Comparison of ENCODE assay signal across 31 cellular contexts in genomic region chr12:51202650-51203198, GRCh38. TPM values are rescaled to one million over a fixed set of nuclear protein-coding genes. Genes with fewer than 3 reads are reported as not detected.
A peak's percentile ranks its signal among the peaks of the same experiment; 100 is the strongest.
DNase-seq lines count a peak whose midpoint lies in the region; ATAC-seq, FAIRE-seq and TF ChIP-seq lines count a peak whose summit lies in the region.
"Had no signal": no experiment of that assay in that cellular context is flagged by ENCODE, and none has a peak within 500 bp of the region (broad histone marks: within the 10 kb centered on the region; RNA-seq: fewer than 3 reads in every experiment).

No MANE protein-coding gene starts in this region.

- no peaks in the 10 kb centered on the region for H3K79me2 ChIP-seq in K562 (ENCODE audit: control insufficient read depth, insufficient read depth, low read length)

- in situ Hi-C loops in K562 (cut with MboI): no loop called here

- no TSS peak for BruUV-seq in K562 (replicated peaks; lab: Mats Ljungman, UMichigan)

- TF ChIP-seq POLR2A in K562 (conservative IDR thresholded peaks at IDR 0.05): no peak

- peak; percentile 15 for FAIRE-seq in K562 (lab: Jason Lieb, UNC)
- FAIRE-seq: GM12891, H54, keratinocyte had no signal

- H3K27me3 Mint-ChIP-seq in activated CD8-positive, alpha-beta T cell treated with anti-CD3 and anti-CD28 coated beads for 36 hours: no peaks in the 10 kb centered on the region
- no peaks in the 10 kb centered on the region for H3K27me3 Mint-ChIP-seq in activated CD8-positive, alpha-beta T cell treated with anti-CD3 and anti-CD28 coated beads, Interleukin-2, amount 10 ng/mL, durations not matched to agents 7 days and 5 days (ENCODE audit: low read depth)
- H3K27me3 Mint-ChIP-seq in CD4-positive, alpha-beta memory T cell: no peaks in the 10 kb centered on the region
- no peaks in the 10 kb centered on the region for H3K27me3 Mint-ChIP-seq in T-cell
- H3K27me3 Mint-ChIP-seq: B cell, progenitor cell of endocrine pancreas had no signal

- peaks cover 5% of the 10 kb centered on the region for H3K4me1 Mint-ChIP-seq in activated CD8-positive, alpha-beta T cell treated with anti-CD3 and anti-CD28 coated beads for 36 hours (ENCODE audit: low read depth)
- no peaks in the 10 kb centered on the region for H3K4me1 Mint-ChIP-seq in activated CD8-positive, alpha-beta T cell treated with anti-CD3 and anti-CD28 coated beads, Interleukin-2, amount 10 ng/mL, durations not matched to agents 7 days and 5 days (ENCODE audit: low read depth)
- peaks cover 10 to 36% (median 17%) of the 10 kb centered on the region in 4 donors for H3K4me1 Mint-ChIP-seq in CD4-positive, alpha-beta memory T cell
- H3K4me1 Mint-ChIP-seq in T-cell: peaks cover 7 to 23% (median 13%) of the 10 kb centered on the region in 3 donors
- H3K4me1 Mint-ChIP-seq: B cell had no signal

- no peak overlapping the region for H3K4me2 ChIP-seq in K562 (ENCODE audit: insufficient read depth, low read length)

- peak overlapping the region; percentile 21 for H3K27ac Mint-ChIP-seq in activated CD8-positive, alpha-beta T cell treated with anti-CD3 and anti-CD28 coated beads for 36 hours
- no peak overlapping the region for H3K27ac Mint-ChIP-seq in activated CD8-positive, alpha-beta T cell treated with anti-CD3 and anti-CD28 coated beads, Interleukin-2, amount 10 ng/mL, durations not matched to agents 7 days and 5 days
- peak overlapping the region; percentile 9 to 91 (median 83) for H3K27ac Mint-ChIP-seq in CD4-positive, alpha-beta memory T cell
- H3K27ac Mint-ChIP-seq in T-cell: peak overlapping the region; percentile 56 to 89

- H4K20me1 ChIP-seq in K562 (replicated peaks; ENCODE audit: control insufficient read depth, insufficient read depth, low read length): no peaks in the 10 kb centered on the region

- TF ChIP-seq RAD21 in K562 (CRISPR knock-in tag; conservative IDR thresholded peaks at IDR 0.05 in 1 of 2, IDR thresholded peaks at IDR 0.05 in 1 of 2): no peak

- H3K4me3 Mint-ChIP-seq in activated CD8-positive, alpha-beta T cell treated with anti-CD3 and anti-CD28 coated beads for 36 hours: no peak overlapping the region
- H3K4me3 Mint-ChIP-seq in activated CD8-positive, alpha-beta T cell treated with anti-CD3 and anti-CD28 coated beads, Interleukin-2, amount 10 ng/mL, durations not matched to agents 7 days and 5 days: no peak overlapping the region
- peak overlapping the region in 6 of 8 donors; percentile 12 to 36 (median 26) for H3K4me3 Mint-ChIP-seq in CD4-positive, alpha-beta memory T cell
- peak overlapping the region in 1 of 3 donors; percentile 17 for H3K4me3 Mint-ChIP-seq in T-cell
- H3K4me3 Mint-ChIP-seq: B cell had no signal

- H3K27me3 ChIP-seq in CD4-positive, alpha-beta memory T cell (ENCODE audit: insufficient read depth, low read length): no peaks in the 10 kb centered on the region
- H3K27me3 ChIP-seq in K562 (ENCODE audit: control insufficient read depth in 2 of 2, insufficient read depth in 2 of 2, low read length in 2 of 2): no peaks in the 10 kb centered on the region
- H3K27me3 ChIP-seq: brain microvascular endothelial cell, dorsolateral prefrontal cortex, esophagus squamous epithelium, foreskin keratinocyte, heart left ventricle, right lobe of liver, spleen, tibial artery, vagina had no signal

- H3K4me1 ChIP-seq in CD4-positive, alpha-beta memory T cell (ENCODE audit: insufficient read depth, low read length): peaks cover 28% of the 10 kb centered on the region
- peaks cover 0 to 14% of the 10 kb centered on the region in 2 experiments; a peak in 2 of 5 replicates for H3K4me1 ChIP-seq in K562 (replicated peaks in 1 of 2; ENCODE audit: control insufficient read depth in 2 of 2, insufficient read depth in 2 of 2, low read length in 2 of 2)
- H3K4me1 ChIP-seq: esophagus squamous epithelium, foreskin keratinocyte, heart left ventricle, right lobe of liver, spleen, tibial artery, vagina had no signal

- CTCF ChIA-PET in activated CD8-positive, alpha-beta T cell treated with anti-CD3 and anti-CD28 coated beads for 36 hours (lab: Charles Lee): no interaction called here
- CTCF ChIA-PET in activated CD8-positive, alpha-beta T cell treated with anti-CD3 and anti-CD28 coated beads, Interleukin-2, amount 10 ng/mL, durations not matched to agents 7 days and 5 days (lab: Charles Lee): no interaction called here
- CTCF ChIA-PET in CD4-positive, alpha-beta memory T cell (lab: Charles Lee; ENCODE audit: partially characterized antibody): no interaction called here
- CTCF ChIA-PET in T-cell (lab: Charles Lee) (no interaction called here), K562 (lab: Yijun Ruan, JAX; ENCODE audit: low intra/inter-chr PET ratio) (no interaction called here)

- no peak for TF ChIP-seq CTCF in activated CD8-positive, alpha-beta T cell treated with anti-CD3 and anti-CD28 coated beads for 36 hours (IDR thresholded peaks at IDR 0.05)
- no peak for TF ChIP-seq CTCF in K562 (IDR thresholded peaks at IDR 0.05 in 2 of 3, conservative IDR thresholded peaks at IDR 0.05 in 1 of 3; ENCODE audit: insufficient read depth in 2 of 3, low read depth in 1 of 3, low read length in 3 of 3)

- no peak overlapping the region for H3K27ac ChIP-seq in CD4-positive, alpha-beta memory T cell (ENCODE audit: low read depth, low read length)
- no peak overlapping the region for H3K27ac ChIP-seq in K562 (ENCODE audit: extremely low read depth, low read depth, low read length)
- H3K27ac ChIP-seq: brain microvascular endothelial cell, esophagus squamous epithelium, foreskin keratinocyte, heart left ventricle, right lobe of liver, spleen, tibial artery, vagina had no signal

- no peak overlapping the region for H3K4me3 ChIP-seq in CD4-positive, alpha-beta memory T cell (ENCODE audit: low read length in 2 of 2)
- no peak overlapping the region for H3K4me3 ChIP-seq in K562
- H3K4me3 ChIP-seq: dorsolateral prefrontal cortex, esophagus squamous epithelium, heart left ventricle, right lobe of liver, spleen, tibial artery, vagina had no signal

- no peak for DNase-seq in activated CD8-positive, alpha-beta T cell treated with anti-CD3 and anti-CD28 coated beads for 36 hours
- no peak for DNase-seq in activated CD8-positive, alpha-beta T cell treated with anti-CD3 and anti-CD28 coated beads, Interleukin-2, amount 10 ng/mL, durations not matched to agents 7 days and 5 days
- peak; percentile 38 to 53 (median 45) for DNase-seq in CD4-positive, alpha-beta memory T cell
- DNase-seq in T-cell (peak in 2 of 34 experiments; percentile 6 to 7), K562 (ENCODE audit: extremely low read depth in 1 of 4, low spot score in 3 of 4) (no peak), cardiac septum (ENCODE audit: low spot score) (no peak), left lobe of liver (ENCODE audit: low spot score) (no peak), HT-29 (ENCODE audit: low spot score) (no peak)
- DNase-seq: ACHN; brain microvascular endothelial cell; DMS153; dorsolateral prefrontal cortex; esophagus squamous epithelium; foreskin keratinocyte; heart left ventricle; left ventricle myocardium superior; NCI-H1048; NCI-H187; NCI-H2171 treated with DMSO at 0.1 percent for 48 hours; NCI-H510A treated with DMSO at 0.1 percent for 48 hours; PC-3; right lobe of liver; spleen; stimulated activated CD4-positive, alpha-beta T cell treated with anti-CD3 and anti-CD28 coated beads, Interleukin-2, amount 100 ng/mL, for 24 hours; tibial artery had no signal

- WGBS in K562 (ENCODE audit: insufficient coverage, low coverage, missing lambda C conversion rate): 23% methylated on average over 7 of the region's 7 CpGs

- no peaks in the 10 kb centered on the region for H3K36me3 Mint-ChIP-seq in activated CD8-positive, alpha-beta T cell treated with anti-CD3 and anti-CD28 coated beads for 36 hours (ENCODE audit: low read depth)
- H3K36me3 Mint-ChIP-seq in activated CD8-positive, alpha-beta T cell treated with anti-CD3 and anti-CD28 coated beads, Interleukin-2, amount 10 ng/mL, durations not matched to agents 7 days and 5 days (ENCODE audit: low read depth): no peaks in the 10 kb centered on the region
- peaks cover 0 to 7% of the 10 kb centered on the region in 2 donors for H3K36me3 Mint-ChIP-seq in CD4-positive, alpha-beta memory T cell
- H3K36me3 Mint-ChIP-seq in T-cell: peaks cover 8% of the 10 kb centered on the region

- no peaks in the 10 kb centered on the region for H3K9me3 ChIP-seq in CD4-positive, alpha-beta memory T cell (ENCODE audit: control insufficient read depth in 1 of 2, low read length in 2 of 2)
- H3K9me3 ChIP-seq in K562 (replicated peaks; ENCODE audit: control insufficient read depth, insufficient read depth, low read depth, low read length): no peaks in the 10 kb centered on the region
- H3K9me3 ChIP-seq: esophagus squamous epithelium, heart left ventricle, right lobe of liver, spleen, tibial artery, vagina had no signal

- no peaks in the 10 kb centered on the region for H3K9me1 ChIP-seq in K562 (ENCODE audit: control insufficient read depth, insufficient read depth, low read length)

- no peaks in the 10 kb centered on the region for H3K9me3 Mint-ChIP-seq in activated CD8-positive, alpha-beta T cell treated with anti-CD3 and anti-CD28 coated beads for 36 hours
- H3K9me3 Mint-ChIP-seq in activated CD8-positive, alpha-beta T cell treated with anti-CD3 and anti-CD28 coated beads, Interleukin-2, amount 10 ng/mL, durations not matched to agents 7 days and 5 days (ENCODE audit: insufficient read depth): no peaks in the 10 kb centered on the region
- no peaks in the 10 kb centered on the region for H3K9me3 Mint-ChIP-seq in CD4-positive, alpha-beta memory T cell
- no peaks in the 10 kb centered on the region for H3K9me3 Mint-ChIP-seq in T-cell

- intact Hi-C loops in activated CD8-positive, alpha-beta T cell treated with anti-CD3 and anti-CD28 coated beads for 36 hours (cut with micrococcal nuclease): no loop called here
- intact Hi-C loops in CD4-positive, alpha-beta memory T cell (cut with micrococcal nuclease): no loop called here
- intact Hi-C loops in K562 (cut with micrococcal nuclease): no loop called here
- intact Hi-C loops in cardiac septum (cut with DNase I): no loop called here

- ATAC-seq in activated CD8-positive, alpha-beta T cell treated with anti-CD3 and anti-CD28 coated beads for 36 hours: no peak
- no peak for ATAC-seq in activated CD8-positive, alpha-beta T cell treated with anti-CD3 and anti-CD28 coated beads, Interleukin-2, amount 10 ng/mL, durations not matched to agents 7 days and 5 days
- ATAC-seq in T-cell (replicated peaks in 1 of 4) (peak in 3 of 4 experiments; percentile 54 to 80 (median 71)), K562 (no peak), left lobe of liver (no peak)
- ATAC-seq: foreskin keratinocyte, heart left ventricle, left ventricle myocardium superior, PC-3, right lobe of liver had no signal

- no peak overlapping the region for H3K9ac ChIP-seq in K562 (ENCODE audit: insufficient read depth in 1 of 2, low read depth in 2 of 2, low read length in 2 of 2)

- POLR2A ChIA-PET in activated CD8-positive, alpha-beta T cell treated with anti-CD3 and anti-CD28 coated beads for 36 hours (lab: Charles Lee): no interaction called here
- POLR2A ChIA-PET in activated CD8-positive, alpha-beta T cell treated with anti-CD3 and anti-CD28 coated beads, Interleukin-2, amount 10 ng/mL, durations not matched to agents 7 days and 5 days (lab: Charles Lee): no interaction called here
- POLR2A ChIA-PET in CD4-positive, alpha-beta memory T cell (lab: Charles Lee; ENCODE audit: partially characterized antibody): interaction anchor here (1.4 kb wide), 1 partner anchor 15 kb away, joined by 3 read pairs; the partner anchor contains the start of gene POU6F1
- POLR2A ChIA-PET in T-cell (lab: Charles Lee): no interaction called here
- POLR2A ChIA-PET in K562 (lab: Yijun Ruan, JAX): no interaction called here

- H2AFZ ChIP-seq in K562 (ENCODE audit: low read depth, low read length): no peak overlapping the region

- no peak for TF ChIP-seq EP300 in K562 (IDR thresholded peaks at IDR 0.05; ENCODE audit: low read length)

- H3K36me3 ChIP-seq in CD4-positive, alpha-beta memory T cell (ENCODE audit: insufficient read depth, low read length): no peaks in the 10 kb centered on the region
- H3K36me3 ChIP-seq in K562 (ENCODE audit: control insufficient read depth, insufficient read depth, low read length): no peaks in the 10 kb centered on the region
- H3K36me3 ChIP-seq: brain microvascular endothelial cell, right lobe of liver had no signal

RNA-seq across cellular contexts. Expression of gene POU6F1, which starts 15.1 kb away (rescaled TPM):
- total RNA-seq in activated CD8-positive, alpha-beta T cell treated with anti-CD3 and anti-CD28 coated beads for 36 hours: 1 to 10 TPM; 5.8 to 7.3 TPM
- total RNA-seq in activated CD8-positive, alpha-beta T cell treated with anti-CD3 and anti-CD28 coated beads, Interleukin-2, amount 10 ng/mL, durations not matched to agents 7 days and 5 days: 1 to 10 TPM; 1.3 to 2.2 TPM
- 10 to 100 TPM; 71.9 to 79.8 TPM for total RNA-seq in CD4-positive, alpha-beta memory T cell
- 1 to 10 TPM; 1.4 to 8.5 TPM for polyA plus RNA-seq in CD4-positive, alpha-beta memory T cell
- 10 to 100 TPM; 29.4 to 61.9 (median 45.4) TPM for total RNA-seq in T-cell
- total RNA-seq in K562 (2011; cell fraction: chromatin; rRNA removed; ENCODE audit: low replicate concordance): 8.6 and 29.6 TPM in 2 replicates
- total RNA-seq in K562 (2011; cell fraction: nucleolus; rRNA removed): 5.3 and 7.0 TPM in 2 replicates
- total RNA-seq in K562 (2011; cell fraction: nucleoplasm; rRNA removed): 13.7 and 24.2 TPM in 2 replicates
- 0.36 and 1.3 TPM in 2 replicates for total RNA-seq in K562 (2014; rRNA removed)
- 1.4 and 2.0 TPM in 2 replicates for total RNA-seq in K562 (2014; rRNA removed; fragmentation: Illumina TruSeq; extraction: Trizol)
- total RNA-seq in K562 (2015; rRNA removed; fragmentation: Illumina TruSeq; extraction: Trizol): 0.98 and 1.1 TPM in 2 replicates
- 3.3 and 4.0 TPM in 2 replicates for total RNA-seq in K562 (2021)
- 3.0 and 3.4 TPM in 2 replicates for polyA plus RNA-seq in K562 (2011; rRNA removed)
- polyA plus RNA-seq in K562 (2011; cell fraction: cytosol; rRNA removed): 1.2 and 1.3 TPM in 2 replicates
- polyA plus RNA-seq in K562 (2011; cell fraction: nucleus; rRNA removed): 7.9 and 10.0 TPM in 2 replicates
- polyA plus RNA-seq in K562 (2012): 0.89 and 5.9 TPM in 2 replicates
- polyA plus RNA-seq in K562 (2014; fragmentation: Illumina TruSeq; extraction: Trizol): 1.1 and 1.4 TPM in 2 replicates
- polyA plus RNA-seq in K562 (2014; fragmentation: Nextera tagmentation; extraction: Ambion mirVana): under 1 TPM; 0.14 to 0.25 TPM
- 0.78 and 1.4 TPM in 2 replicates for polyA plus RNA-seq in K562 (2014; rRNA removed)
- polyA minus RNA-seq in K562 (2011; rRNA and poly(A)+ RNA removed): 1.5 and 1.6 TPM in 2 replicates
- 2.1 and 2.3 TPM in 2 replicates for polyA minus RNA-seq in K562 (2011; cell fraction: cytosol; rRNA and poly(A)+ RNA removed)
- polyA minus RNA-seq in K562 (2011; cell fraction: nucleus; rRNA and poly(A)+ RNA removed): 2.3 and 3.6 TPM in 2 replicates
- 9.1 TPM for total RNA-seq in cardiac septum
- total RNA-seq in left lobe of liver: 7.3 TPM
- total RNA-seq in HT-29 (2014; rRNA removed; shearing (Covaris generic)): 0.05 TPM in 1 of 2 replicates, not detected in the other

RNA-seq across cellular contexts. Expression of gene TFCP2, which starts 29.8 kb away (rescaled TPM):
- 10 to 100 TPM; 27.4 to 27.9 TPM for total RNA-seq in activated CD8-positive, alpha-beta T cell treated with anti-CD3 and anti-CD28 coated beads for 36 hours
- total RNA-seq in activated CD8-positive, alpha-beta T cell treated with anti-CD3 and anti-CD28 coated beads, Interleukin-2, amount 10 ng/mL, durations not matched to agents 7 days and 5 days: 10 to 100 TPM; 34.5 to 38.8 TPM
- total RNA-seq in CD4-positive, alpha-beta memory T cell: 10 to 100 TPM; 36.4 to 40.0 TPM
- polyA plus RNA-seq in CD4-positive, alpha-beta memory T cell: 10 to 100 TPM in 1 of 2 donors, 1 to 10 TPM in 1; 6.0 to 15.3 TPM
- total RNA-seq in T-cell (10 to 100 TPM; 26.8 to 31.8 (median 30.0) TPM), K562 (2014; rRNA removed) (17.2 and 18.1 TPM in 2 replicates), K562 (2014; rRNA removed; fragmentation: Illumina TruSeq; extraction: Trizol) (17.4 and 21.1 TPM in 2 replicates), K562 (2015; rRNA removed; fragmentation: Illumina TruSeq; extraction: Trizol) (17.2 and 19.3 TPM in 2 replicates), K562 (2021) (26.9 and 29.0 TPM in 2 replicates), cardiac septum (20.2 TPM), left lobe of liver (7.7 TPM)
- 20.7 and 41.6 TPM in 2 replicates for total RNA-seq in K562 (2011; cell fraction: chromatin; rRNA removed; ENCODE audit: low replicate concordance)
- total RNA-seq in K562 (2011; cell fraction: nucleolus; rRNA removed): 12.0 and 14.1 TPM in 2 replicates
- total RNA-seq in K562 (2011; cell fraction: nucleoplasm; rRNA removed): 23.2 and 35.4 TPM in 2 replicates
- polyA plus RNA-seq in K562 (2011; rRNA removed) (25.4 and 34.4 TPM in 2 replicates), K562 (2014; fragmentation: Illumina TruSeq; extraction: Trizol) (35.2 and 38.9 TPM in 2 replicates), K562 (2014; fragmentation: Nextera tagmentation; extraction: Ambion mirVana) (10 to 100 TPM in 1 of 2 experiments, 1 to 10 TPM in 1; 8.0 to 17.8 TPM), K562 (2014; rRNA removed) (24.2 and 27.5 TPM in 2 replicates)
- polyA plus RNA-seq in K562 (2011; cell fraction: cytosol; rRNA removed): 11.5 and 16.8 TPM in 2 replicates
- polyA plus RNA-seq in K562 (2011; cell fraction: nucleus; rRNA removed): 12.3 and 14.5 TPM in 2 replicates
- polyA plus RNA-seq in K562 (2012): 22.6 and 28.0 TPM in 2 replicates
- polyA minus RNA-seq in K562 (2011; rRNA and poly(A)+ RNA removed): 26.0 and 28.2 TPM in 2 replicates
- polyA minus RNA-seq in K562 (2011; cell fraction: cytosol; rRNA and poly(A)+ RNA removed): 10.6 and 11.7 TPM in 2 replicates
- polyA minus RNA-seq in K562 (2011; cell fraction: nucleus; rRNA and poly(A)+ RNA removed): 4.8 and 7.7 TPM in 2 replicates
- 8.4 and 8.7 TPM in 2 replicates for total RNA-seq in HT-29 (2014; rRNA removed; shearing (Covaris generic))

RNA-seq across cellular contexts. Expression of gene DAZAP2, which starts 35.9 kb away (rescaled TPM):
- total RNA-seq in activated CD8-positive, alpha-beta T cell treated with anti-CD3 and anti-CD28 coated beads for 36 hours: 10 to 100 TPM; 91.7 to 98.3 TPM
- 100 to 1,000 TPM; 186 TPM for total RNA-seq in activated CD8-positive, alpha-beta T cell treated with anti-CD3 and anti-CD28 coated beads, Interleukin-2, amount 10 ng/mL, durations not matched to agents 7 days and 5 days
- 100 to 1,000 TPM; 275 to 286 TPM for total RNA-seq in CD4-positive, alpha-beta memory T cell
- 1,000 to 10,000 TPM; 1,322 to 2,333 TPM for polyA plus RNA-seq in CD4-positive, alpha-beta memory T cell
- total RNA-seq in T-cell (100 to 1,000 TPM; 275 to 308 (median 282) TPM), K562 (2014; rRNA removed) (111 and 116 TPM in 2 replicates), K562 (2014; rRNA removed; fragmentation: Illumina TruSeq; extraction: Trizol) (144 and 149 TPM in 2 replicates), K562 (2015; rRNA removed; fragmentation: Illumina TruSeq; extraction: Trizol) (194 and 195 TPM in 2 replicates), K562 (2021) (129 and 132 TPM in 2 replicates), cardiac septum (169 TPM), left lobe of liver (74.5 TPM)
- total RNA-seq in K562 (2011; cell fraction: chromatin; rRNA removed; ENCODE audit: low replicate concordance): 65.3 and 70.8 TPM in 2 replicates
- total RNA-seq in K562 (2011; cell fraction: nucleolus; rRNA removed): 50.3 and 56.7 TPM in 2 replicates
- 71.7 and 79.8 TPM in 2 replicates for total RNA-seq in K562 (2011; cell fraction: nucleoplasm; rRNA removed)
- polyA plus RNA-seq in K562 (2011; rRNA removed) (329 and 342 TPM in 2 replicates), K562 (2014; fragmentation: Illumina TruSeq; extraction: Trizol) (276 and 289 TPM in 2 replicates), K562 (2014; fragmentation: Nextera tagmentation; extraction: Ambion mirVana) (100 to 1,000 TPM; 364 to 668 TPM), K562 (2014; rRNA removed) (227 and 282 TPM in 2 replicates)
- polyA plus RNA-seq in K562 (2011; cell fraction: cytosol; rRNA removed): 426 and 578 TPM in 2 replicates
- 135 and 184 TPM in 2 replicates for polyA plus RNA-seq in K562 (2011; cell fraction: nucleus; rRNA removed)
- 215 and 432 TPM in 2 replicates for polyA plus RNA-seq in K562 (2012)
- polyA minus RNA-seq in K562 (2011; rRNA and poly(A)+ RNA removed): 188 and 248 TPM in 2 replicates
- polyA minus RNA-seq in K562 (2011; cell fraction: cytosol; rRNA and poly(A)+ RNA removed): 112 and 122 TPM in 2 replicates
- polyA minus RNA-seq in K562 (2011; cell fraction: nucleus; rRNA and poly(A)+ RNA removed): 28.7 and 52.4 TPM in 2 replicates
- total RNA-seq in HT-29 (2014; rRNA removed; shearing (Covaris generic)): 174 and 187 TPM in 2 replicates

Comparison
In these comparisons a context has a peak if more than half of its experiments do, and no peak if none do; other contexts are left out.
1. ATAC-seq: peak in T-cell (3 of 4); none in activated CD8-positive, alpha-beta T cell treated with anti-CD3 and anti-CD28 coated beads for 36 hours (single experiment), activated CD8-positive, alpha-beta T cell treated with anti-CD3 and anti-CD28 coated beads, Interleukin-2, amount 10 ng/mL, durations not matched to agents 7 days and 5 days (single experiment), K562 (single experiment) and left lobe of liver (single experiment).
2. DNase-seq: peak in CD4-positive, alpha-beta memory T cell (5 of 5); none in activated CD8-positive, alpha-beta T cell treated with anti-CD3 and anti-CD28 coated beads for 36 hours (single experiment), activated CD8-positive, alpha-beta T cell treated with anti-CD3 and anti-CD28 coated beads, Interleukin-2, amount 10 ng/mL, durations not matched to agents 7 days and 5 days (single experiment), K562 (0 of 4), cardiac septum (single experiment), left lobe of liver (single experiment) and HT-29 (single experiment).
3. H3K4me3 Mint-ChIP-seq: peak in CD4-positive, alpha-beta memory T cell (6 of 8); none in activated CD8-positive, alpha-beta T cell treated with anti-CD3 and anti-CD28 coated beads for 36 hours (single experiment) and activated CD8-positive, alpha-beta T cell treated with anti-CD3 and anti-CD28 coated beads, Interleukin-2, amount 10 ng/mL, durations not matched to agents 7 days and 5 days (single experiment).